Comparison of ENCODE assay signal across 1 cellular context in genomic region chr10:5887641-5888040, GRCh38.
TF ChIP-seq lines count a peak whose summit lies in the region.

No MANE protein-coding gene starts in this region.

TF ChIP-seq in K562, 482 proteins besides CTCF, POLR2A, EP300 and RAD21:
- TF ChIP-seq ARNT (IDR thresholded peaks at IDR 0.05) = no peak
- TF ChIP-seq HSF4 (CRISPR knock-in tag; IDR thresholded peaks at IDR 0.05; ENCODE audit: borderline replicate concordance) = no peak
- no peak for TF ChIP-seq TFE3 (CRISPR knock-in tag; IDR thresholded peaks at IDR 0.05)
- no peak for TF ChIP-seq ATF6 (CRISPR knock-in tag; IDR thresholded peaks at IDR 0.05)
- no peak for TF ChIP-seq RBBP5 (IDR thresholded peaks at IDR 0.05; ENCODE audit: borderline replicate concordance, insufficient read depth, low read length, poor library complexity, severe bottlenecking)
- TF ChIP-seq ZZZ3 (IDR thresholded peaks at IDR 0.05) = no peak
- TF ChIP-seq RBM14 (IDR thresholded peaks at IDR 0.05; ENCODE audit: borderline replicate concordance, insufficient read depth, low read depth, low read length) = no peak
- no peak for TF ChIP-seq THRA (IDR thresholded peaks at IDR 0.05)
- no peak for TF ChIP-seq ZNF431 (CRISPR knock-in tag; IDR thresholded peaks at IDR 0.05)
- no peak for TF ChIP-seq ZNF512 (tag; IDR thresholded peaks at IDR 0.05)
- TF ChIP-seq PURB (CRISPR knock-in tag; IDR thresholded peaks at IDR 0.05; ENCODE audit: low read depth) = no peak
